ENCODE assay signal across 14 cellular contexts in the genomic region with DNA sequence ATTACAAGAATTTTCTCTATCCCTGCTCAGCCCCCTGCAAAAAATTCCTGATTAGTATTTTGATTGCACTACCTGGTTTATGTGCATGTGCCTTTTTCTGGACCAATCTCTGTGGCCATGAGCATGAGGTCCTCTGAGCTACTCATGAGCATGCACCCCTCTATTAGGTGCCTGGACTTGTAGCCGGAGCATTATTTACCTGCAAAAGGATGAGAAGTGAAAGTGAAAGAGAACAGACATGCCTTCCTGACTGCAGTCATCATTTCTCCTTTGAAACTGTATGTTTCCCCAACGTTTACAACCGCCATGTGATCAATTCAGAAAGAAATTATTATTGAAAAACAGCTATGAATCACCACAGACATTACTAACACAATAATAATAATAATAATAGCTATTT.
A peak's percentile ranks its signal among the peaks of the same experiment; 100 is the strongest.
DNase-seq lines count a peak whose midpoint lies in the region; ATAC-seq and TF ChIP-seq lines count a peak whose summit lies in the region.
"Had no signal": no experiment of that assay in that cellular context is flagged by ENCODE, and none has a peak within 500 bp of the region (broad histone marks: within the 10 kb centered on the region; RNA-seq: fewer than 3 reads in every experiment).

No MANE protein-coding gene starts in this region.

- H3K36me3 Mint-ChIP-seq in progenitor cell of endocrine pancreas (ENCODE audit: insufficient read depth), result no peaks in the 10 kb centered on the region
- H3K36me3 Mint-ChIP-seq: activated naive CD8-positive, alpha-beta T cell; CD8-positive, alpha-beta memory T cell had no signal

- no peak overlapping the region for H3K4me3 Mint-ChIP-seq in progenitor cell of endocrine pancreas (ENCODE audit: low read depth)
- H3K4me3 Mint-ChIP-seq: activated naive CD8-positive, alpha-beta T cell had no signal

- ATAC-seq in GM18517 (IDR thresholded peaks at IDR 0.05; ENCODE audit: unreplicated experiment), result peak; percentile 59
- ATAC-seq in HG02852 (IDR thresholded peaks at IDR 0.05; ENCODE audit: unreplicated experiment), result peak; percentile 67
- ATAC-seq in GM19452 (IDR thresholded peaks at IDR 0.05; ENCODE audit: unreplicated experiment), result no peak

- no peaks in the 10 kb centered on the region for H3K27me3 Mint-ChIP-seq in progenitor cell of endocrine pancreas
- H3K27me3 Mint-ChIP-seq: activated naive CD8-positive, alpha-beta T cell had no signal

- DNase-seq in OCI-M1 (lab: John Stamatoyannopoulos, UW) (peak; percentile 28), kidney tubule cell (ENCODE audit: low spot score) (peak; percentile 20), NCI-H1092 treated with DMSO at 0.1 percent for 48 hours (lab: John Stamatoyannopoulos, UW) (no peak), progenitor cell of endocrine pancreas (ENCODE audit: low spot score, unreplicated experiment) (no peak), occipital lobe (lab: John Stamatoyannopoulos, UW) (no peak)
- DNase-seq: activated CD8-positive, alpha-beta memory T cell treated with anti-CD3 and anti-CD28 coated beads, Interleukin-2, amount 50 U/mL, for 48 hours; CD8-positive, alpha-beta memory T cell; cerebellar nuclear complex; glutamatergic neuron; NCI-H2081 had no signal

- TF ChIP-seq CTCF in progenitor cell of endocrine pancreas (IDR thresholded peaks at IDR 0.05; ENCODE audit: unreplicated experiment), result no peak

- H3K9me3 Mint-ChIP-seq in progenitor cell of endocrine pancreas (ENCODE audit: low read depth), result no peaks in the 10 kb centered on the region

- H3K4me1 Mint-ChIP-seq in progenitor cell of endocrine pancreas (ENCODE audit: low read depth), result peaks cover 7% of the 10 kb centered on the region
- H3K4me1 Mint-ChIP-seq: CD8-positive, alpha-beta memory T cell had no signal

- H3K27ac Mint-ChIP-seq in progenitor cell of endocrine pancreas, result no peak overlapping the region
- H3K27ac Mint-ChIP-seq: activated naive CD8-positive, alpha-beta T cell; CD8-positive, alpha-beta memory T cell had no signal

Comparison
In these comparisons a context has a peak if more than half of its experiments do, and no peak if none do; other contexts are left out.
1. DNase-seq: peak in OCI-M1 (single experiment) and kidney tubule cell (single experiment); none in NCI-H1092 treated with DMSO at 0.1 percent for 48 hours (single experiment), progenitor cell of endocrine pancreas (single experiment) and occipital lobe (single experiment).